In the genomic region with DNA sequence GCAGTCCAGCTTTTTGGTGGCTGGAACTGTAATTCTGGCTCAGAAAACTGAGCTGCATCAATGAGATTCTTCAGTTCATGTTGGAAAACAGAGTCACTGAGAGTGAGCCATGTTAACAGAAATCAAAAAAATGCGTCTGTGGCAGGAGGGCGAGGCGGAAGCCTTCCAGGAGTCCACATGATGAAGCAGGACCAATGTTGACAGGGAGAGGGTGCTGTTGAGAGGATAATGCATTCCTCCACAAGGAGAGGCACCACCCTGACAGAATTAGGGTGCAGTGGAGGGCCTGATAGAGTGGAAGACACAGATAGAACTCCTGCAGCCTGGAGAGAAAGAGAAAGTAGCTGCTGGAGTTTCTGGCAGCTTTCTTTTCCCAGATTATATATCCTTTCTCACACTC, we compare ENCODE assay signal across 11 cellular contexts.
DNase-seq lines count a peak whose midpoint lies in the region; ATAC-seq, FAIRE-seq and TF ChIP-seq lines count a peak whose summit lies in the region.
"Had no signal": no experiment of that assay in that cellular context is flagged by ENCODE, and none has a peak within 500 bp of the region (broad histone marks: within the 10 kb centered on the region; RNA-seq: fewer than 3 reads in every experiment).

No MANE protein-coding gene starts in this region.

- no peaks in the 10 kb centered on the region for H3K27me3 ChIP-seq in GM12878 (replicated peaks in 1 of 2; ENCODE audit: control insufficient read depth in 2 of 2, insufficient read depth in 2 of 2, low read length in 1 of 2)
- no peaks in the 10 kb centered on the region for H3K27me3 ChIP-seq in osteoblast (ENCODE audit: insufficient read depth, low read length)

- intact Hi-C loops in GM12878 (cut with micrococcal nuclease; ENCODE audit: unreplicated experiment) (no loop called here), natural killer cell (cut with micrococcal nuclease) (no loop called here)

- TF ChIP-seq POLR2A in GM12878 (IDR thresholded peaks at IDR 0.05; ENCODE audit: low read depth, low read length): no peak

- no peak overlapping the region for H3K27ac Mint-ChIP-seq in natural killer cell

- peak; percentile 31; the same call in 1 of the 3 replicates for ATAC-seq in GM12878
- ATAC-seq in natural killer cell: no peak
- ATAC-seq: left colon had no signal

- H3K9ac ChIP-seq in GM12878 (ENCODE audit: control insufficient read depth, insufficient read depth, low read length): no peak overlapping the region

- BruUV-seq in GM12878 (replicated peaks; lab: Mats Ljungman, UMichigan): no TSS peak

- no peak for FAIRE-seq in GM12878 (lab: Jason Lieb, UNC)

- H3K36me3 Mint-ChIP-seq in natural killer cell: no peaks in the 10 kb centered on the region

- 97% methylated on average over 3 of the region's 3 CpGs for WGBS in GM12878 (ENCODE audit: insufficient coverage, insufficient replicate concordance, low lambda C conversion rate, missing lambda C conversion rate)

- H3K27ac ChIP-seq in GM12878 (ENCODE audit: control insufficient read depth, insufficient read depth) (no peak overlapping the region), osteoblast (ENCODE audit: low read depth, low read length) (no peak overlapping the region)

- no peak overlapping the region for H3K4me3 Mint-ChIP-seq in natural killer cell

- H3K9me3 Mint-ChIP-seq in natural killer cell: no peaks in the 10 kb centered on the region

- no peak overlapping the region for H2AFZ ChIP-seq in GM12878 (ENCODE audit: control insufficient read depth, low read depth, low read length)
- H2AFZ ChIP-seq in osteoblast (ENCODE audit: low read length): no peak overlapping the region

- CTCF ChIA-PET in GM12878 (lab: Yijun Ruan, JAX): interaction anchor here (0.7 to 2.9 kb wide), 7 partner anchors 9 to 479 kb away, joined by 3 to 14 read pairs (median 4); no protein-coding TSS in a partner anchor

- peaks cover 10 to 14% of the 10 kb centered on the region in 2 donors for H3K4me1 Mint-ChIP-seq in natural killer cell

- no peaks in the 10 kb centered on the region for H3K9me3 ChIP-seq in GM12878 (replicated peaks; ENCODE audit: control insufficient read depth, insufficient read depth, low read length)
- H3K9me3 ChIP-seq in osteoblast (ENCODE audit: low read depth, low read length): no peaks in the 10 kb centered on the region

- SMC1A ChIA-PET in GM12878 (lab: Charles Lee; ENCODE audit: uncharacterized antibody, unreplicated experiment): interaction anchor here (1.0 to 2.0 kb wide), 2 partner anchors 18 to 46 kb away, joined by 3 to 8 read pairs; no protein-coding TSS in a partner anchor

- no peak for TF ChIP-seq EP300 in GM12878 (IDR thresholded peaks at IDR 0.05; ENCODE audit: borderline replicate concordance in 1 of 2, control insufficient read depth in 1 of 2, low read depth in 2 of 2, low read length in 2 of 2)

- peak; percentile 25; the same call in 1 of the 2 replicates for TF ChIP-seq RAD21 in GM12878 (IDR thresholded peaks at IDR 0.05; ENCODE audit: insufficient read depth, low read depth, low read length)

- H3K79me2 ChIP-seq in GM12878 (ENCODE audit: control insufficient read depth, insufficient read depth, low read length) (no peaks in the 10 kb centered on the region), osteoblast (ENCODE audit: insufficient read depth, low read length) (no peaks in the 10 kb centered on the region)

- H4K20me1 ChIP-seq in GM12878 (ENCODE audit: control insufficient read depth, insufficient read depth) (no peaks in the 10 kb centered on the region), osteoblast (ENCODE audit: insufficient read depth, low read length) (no peaks in the 10 kb centered on the region)

- H3K36me3 ChIP-seq in GM12878 (ENCODE audit: control insufficient read depth in 2 of 2, insufficient read depth in 2 of 2, low read length in 1 of 2): peaks cover 8 to 27% of the 10 kb centered on the region in 2 experiments
- peaks cover 3% of the 10 kb centered on the region for H3K36me3 ChIP-seq in osteoblast (ENCODE audit: insufficient read depth, low read length)

- in situ Hi-C loops in GM12878 (cut with MboI): no loop called here

- no peaks in the 10 kb centered on the region for H3K27me3 Mint-ChIP-seq in natural killer cell (ENCODE audit: low read depth in 2 of 2)

- no peak overlapping the region for H3K4me2 ChIP-seq in GM12878 (ENCODE audit: control insufficient read depth, insufficient read depth)
- no peak overlapping the region for H3K4me2 ChIP-seq in osteoblast (ENCODE audit: insufficient read depth, low read length)

- DNase-seq in EL: peak; percentile 27
- DNase-seq in HFF-Myc (ENCODE audit: extremely low read depth, low read depth): no peak
- DNase-seq in GM12878 (ENCODE audit: low read depth, low spot score): no peak
- peak; percentile 47 for DNase-seq in osteoblast (ENCODE audit: insufficient read length, low spot score, missing footprints)
- DNase-seq in HuH-7.5 (ENCODE audit: low spot score): no peak
- DNase-seq in natural killer cell: no peak
- DNase-seq in NCI-H2081 (lab: John Stamatoyannopoulos, UW): no peak
- DNase-seq: activated T-cell treated with anti-CD3 and anti-CD28 coated beads for 4 hours, left colon, NCI-H1048, NCI-H524 had no signal

- H3K4me3 ChIP-seq in HFF-Myc (replicated peaks; ENCODE audit: low read depth, low read length) (no peak overlapping the region), GM12878 (no peak overlapping the region), osteoblast (ENCODE audit: insufficient read depth, low read length) (no peak overlapping the region)

- TF ChIP-seq CTCF in HFF-Myc (IDR thresholded peaks at IDR 0.05; ENCODE audit: low read depth, low read length, missing control alignments) (peak; percentile 16), GM12878 (IDR thresholded peaks at IDR 0.05 in 2 of 3, conservative IDR thresholded peaks at IDR 0.05 in 1 of 3; ENCODE audit: control insufficient read depth in 2 of 3, extremely low read depth in 1 of 3, insufficient read depth in 1 of 3, low read depth in 3 of 3, low read length in 3 of 3) (peak in 2 of 3 experiments; percentile 9 to 12; a peak in 1 of 6 replicates), osteoblast (IDR thresholded peaks at IDR 0.05; ENCODE audit: extremely low read depth, low read depth, low read length) (peak; percentile 20), natural killer cell (IDR thresholded peaks at IDR 0.05) (no peak)

- H3K4me1 ChIP-seq in GM12878 (ENCODE audit: control insufficient read depth, insufficient read depth, low read length): peaks cover 18% of the 10 kb centered on the region
- H3K4me1 ChIP-seq in osteoblast (ENCODE audit: insufficient read depth, low read length): peaks cover 1% of the 10 kb centered on the region

- RAD21 ChIA-PET in GM12878 (lab: Charles Lee; ENCODE audit: unreplicated experiment): interaction anchor here (1.3 to 1.5 kb wide), 2 partner anchors 46 to 47 kb away, joined by 3 to 5 read pairs; no protein-coding TSS in a partner anchor

- POLR2A ChIA-PET in GM12878 (lab: Charles Lee): no interaction called here

TF ChIP-seq in GM12878, 131 proteins besides CTCF, POLR2A, EP300 and RAD21:
- 0 out of 4 replicates have a peak, but pooled peaks of 1 of the 2 experiments have one; percentile 16 for TF ChIP-seq ETV6 (conservative IDR thresholded peaks at IDR 0.05 in 1 of 2, IDR thresholded peaks at IDR 0.05 in 1 of 2; ENCODE audit: borderline replicate concordance in 1 of 2, low read depth in 1 of 2)
- TF ChIP-seq MEF2A (IDR thresholded peaks at IDR 0.05; ENCODE audit: insufficient read depth, low read depth, low read length): no peak

Comparison
In these comparisons a context has a peak if more than half of its experiments do, and no peak if none do; other contexts are left out.
1. DNase-seq: peak in EL (single experiment) and osteoblast (single experiment); none in HFF-Myc (single experiment), GM12878 (single experiment), HuH-7.5 (single experiment), natural killer cell (single experiment) and NCI-H2081 (0 of 2).